ENCODE assay signal across 11 cellular contexts in genomic region chr4:2849267-2850140, GRCh38. TPM values are rescaled to one million over a fixed set of nuclear protein-coding genes. Genes with fewer than 3 reads are reported as not detected.
A peak's percentile ranks its signal among the peaks of the same experiment; 100 is the strongest.
DNase-seq lines count a peak whose midpoint lies in the region; ATAC-seq, FAIRE-seq and TF ChIP-seq lines count a peak whose summit lies in the region.
"Had no signal": no experiment of that assay in that cellular context is flagged by ENCODE, and none has a peak within 500 bp of the region (broad histone marks: within the 10 kb centered on the region; RNA-seq: fewer than 3 reads in every experiment).

No MANE protein-coding gene starts in this region.

- H3K27ac ChIP-seq in GM12878 (ENCODE audit: control insufficient read depth, insufficient read depth): no peak overlapping the region
- H3K27ac ChIP-seq in lower lobe of right lung: peak overlapping the region; percentile 18
- peak overlapping the region in 3 of 4 donors; percentile 41 to 46 (median 42) for H3K27ac ChIP-seq in tibial nerve
- H3K27ac ChIP-seq in foreskin keratinocyte: no peak overlapping the region

- no peaks in the 10 kb centered on the region for H3K27me3 Mint-ChIP-seq in activated naive CD4-positive, alpha-beta T cell treated with anti-CD3 and anti-CD28 coated beads, Interleukin-2, amount 50 U/mL, for 24 hours

- in situ Hi-C loops in GM12878 (cut with MboI): no loop called here

- BruUV-seq in GM12878 (replicated peaks; lab: Mats Ljungman, UMichigan): TSS peak; percentile 26

- H4K20me1 ChIP-seq in GM12878 (ENCODE audit: control insufficient read depth, insufficient read depth): no peaks in the 10 kb centered on the region

- no peak overlapping the region for H3K9ac ChIP-seq in GM12878 (ENCODE audit: control insufficient read depth, insufficient read depth, low read length)

- peak overlapping the region; percentile 65 for H3K27ac Mint-ChIP-seq in activated naive CD4-positive, alpha-beta T cell treated with anti-CD3 and anti-CD28 coated beads, Interleukin-2, amount 50 U/mL, for 24 hours

- H3K4me2 ChIP-seq in GM12878 (ENCODE audit: control insufficient read depth, insufficient read depth): peak overlapping the region; percentile 41

- TF ChIP-seq RAD21 in GM12878 (IDR thresholded peaks at IDR 0.05; ENCODE audit: insufficient read depth, low read depth, low read length): no peak

- no peak for FAIRE-seq in GM12878 (lab: Jason Lieb, UNC)
- FAIRE-seq: RCC 7860 had no signal

- POLR2A ChIA-PET in GM12878 (lab: Charles Lee): interaction anchor here (1.0 to 2.0 kb wide), 3 partner anchors 13 to 62 kb away, joined by 4 to 8 read pairs (median 5); no protein-coding TSS in a partner anchor

- SMC1A ChIA-PET in GM12878 (lab: Charles Lee; ENCODE audit: uncharacterized antibody, unreplicated experiment): interaction anchor here (0.5 to 6.1 kb wide), 7 partner anchors 10 to 144 kb away, joined by 3 to 49 read pairs (median 3); no protein-coding TSS in a partner anchor

- DNase-seq in activated naive CD4-positive, alpha-beta T cell treated with Interleukin-2 at 50 U/mL for 16 hours: no peak
- DNase-seq in GM12878 (ENCODE audit: low read depth, low spot score): no peak
- DNase-seq in lower lobe of right lung: no peak
- no peak for DNase-seq in tibial nerve (ENCODE audit: low spot score in 2 of 2)
- no peak for DNase-seq in SHP77 treated with DMSO at 0.1 percent for 48 hours (lab: John Stamatoyannopoulos, UW)
- DNase-seq in foreskin keratinocyte: no peak
- DNase-seq: activated CD4-positive, alpha-beta T cell treated with anti-CD3 and anti-CD28 coated beads, Interleukin-2, amount 50 U/mL, for 1 hour had no signal

- RAD21 ChIA-PET in GM12878 (lab: Charles Lee; ENCODE audit: unreplicated experiment): interaction anchor here (0.7 to 4.3 kb wide), 10 partner anchors 10 to 114 kb away, joined by 3 to 22 read pairs (median 4); partner anchors contain the start of genes GRK4 and NOP14

- TF ChIP-seq POLR2A in GM12878 (IDR thresholded peaks at IDR 0.05; ENCODE audit: low read depth, low read length) (no peak), tibial nerve (IDR thresholded peaks at IDR 0.05) (no peak)

- peaks cover 0 to 6% of the 10 kb centered on the region in 2 experiments; a peak in 2 of 4 replicates for H3K36me3 ChIP-seq in GM12878 (ENCODE audit: control insufficient read depth in 2 of 2, insufficient read depth in 2 of 2, low read length in 1 of 2)
- peaks cover 11% of the 10 kb centered on the region for H3K36me3 ChIP-seq in lower lobe of right lung
- H3K36me3 ChIP-seq in tibial nerve: peaks cover 0 to 13% (median 6%) of the 10 kb centered on the region in 3 donors

- TF ChIP-seq EP300 in GM12878 (IDR thresholded peaks at IDR 0.05; ENCODE audit: borderline replicate concordance in 1 of 2, control insufficient read depth in 1 of 2, low read depth in 2 of 2, low read length in 2 of 2): no peak
- TF ChIP-seq EP300 in tibial nerve (IDR thresholded peaks at IDR 0.05): no peak

- H3K27me3 ChIP-seq in GM12878 (replicated peaks in 1 of 2; ENCODE audit: control insufficient read depth in 2 of 2, insufficient read depth in 2 of 2, low read length in 1 of 2) (no peaks in the 10 kb centered on the region), lower lobe of right lung (ENCODE audit: low read depth) (no peaks in the 10 kb centered on the region), tibial nerve (no peaks in the 10 kb centered on the region), foreskin keratinocyte (no peaks in the 10 kb centered on the region)

- peaks cover 1% of the 10 kb centered on the region for H3K36me3 Mint-ChIP-seq in activated naive CD4-positive, alpha-beta T cell treated with anti-CD3 and anti-CD28 coated beads, Interleukin-2, amount 50 U/mL, for 24 hours

- no peak overlapping the region for H2AFZ ChIP-seq in GM12878 (ENCODE audit: control insufficient read depth, low read depth, low read length)

- TF ChIP-seq CTCF in GM12878 (IDR thresholded peaks at IDR 0.05 in 2 of 3, conservative IDR thresholded peaks at IDR 0.05 in 1 of 3; ENCODE audit: control insufficient read depth in 2 of 3, extremely low read depth in 1 of 3, insufficient read depth in 1 of 3, low read depth in 3 of 3, low read length in 3 of 3) (no peak), lower lobe of right lung (IDR thresholded peaks at IDR 0.05) (no peak), tibial nerve (IDR thresholded peaks at IDR 0.05) (no peak), foreskin keratinocyte (conservative IDR thresholded peaks at IDR 0.05) (no peak)

- H3K79me2 ChIP-seq in GM12878 (ENCODE audit: control insufficient read depth, insufficient read depth, low read length): peaks cover 61% of the 10 kb centered on the region

- no peak overlapping the region for H3K4me3 Mint-ChIP-seq in activated naive CD4-positive, alpha-beta T cell treated with anti-CD3 and anti-CD28 coated beads, Interleukin-2, amount 50 U/mL, for 24 hours

- H3K4me1 ChIP-seq in GM12878 (ENCODE audit: control insufficient read depth, insufficient read depth, low read length) (peaks cover 68% of the 10 kb centered on the region), lower lobe of right lung (peaks cover 85% of the 10 kb centered on the region), tibial nerve (peaks cover 0 to 95% (median 71%) of the 10 kb centered on the region in 4 donors), foreskin keratinocyte (peaks cover 7% of the 10 kb centered on the region)

- peaks cover 86% of the 10 kb centered on the region for H3K4me1 Mint-ChIP-seq in activated naive CD4-positive, alpha-beta T cell treated with anti-CD3 and anti-CD28 coated beads, Interleukin-2, amount 50 U/mL, for 24 hours

- H3K9me3 Mint-ChIP-seq in activated naive CD4-positive, alpha-beta T cell treated with anti-CD3 and anti-CD28 coated beads, Interleukin-2, amount 50 U/mL, for 24 hours: no peaks in the 10 kb centered on the region

- CTCF ChIA-PET in GM12878 (lab: Yijun Ruan, JAX): interaction anchor here (0.9 to 2.2 kb wide), 4 partner anchors 12 to 105 kb away, joined by 3 to 10 read pairs (median 4); no protein-coding TSS in a partner anchor

- 79% methylated on average over 9 of the region's 9 CpGs for WGBS in GM12878 (ENCODE audit: insufficient coverage, insufficient replicate concordance, low lambda C conversion rate, missing lambda C conversion rate)
- 32 to 33% methylated on average over 9 of the region's 9 CpGs for WGBS in tibial nerve, 2 donors

- H3K4me3 ChIP-seq in GM12878 (no peak overlapping the region), lower lobe of right lung (no peak overlapping the region), tibial nerve (no peak overlapping the region)
- H3K4me3 ChIP-seq: lung had no signal

- H3K9me3 ChIP-seq in GM12878 (replicated peaks; ENCODE audit: control insufficient read depth, insufficient read depth, low read length) (no peaks in the 10 kb centered on the region), lower lobe of right lung (no peaks in the 10 kb centered on the region), tibial nerve (no peaks in the 10 kb centered on the region)

- ATAC-seq in GM12878: no peak
- peak; percentile 51 to 61 for ATAC-seq in lower lobe of right lung
- no peak for ATAC-seq in HG03520 (IDR thresholded peaks at IDR 0.05; ENCODE audit: unreplicated experiment)
- ATAC-seq in foreskin keratinocyte: no peak

- intact Hi-C loops in GM12878 (cut with micrococcal nuclease; ENCODE audit: unreplicated experiment) (loop anchor here (5.0 kb wide), 1 partner anchor 83 kb away; no protein-coding TSS in a partner anchor), lower lobe of right lung (cut with DNase I) (no loop called here)

TF ChIP-seq in GM12878, 131 proteins besides CTCF, POLR2A, EP300 and RAD21 (continues in another document):
- peak; percentile 20; the same call in 1 of the 2 replicates for TF ChIP-seq RUNX3 (IDR thresholded peaks at IDR 0.05; ENCODE audit: low read length)

RNA-seq across cellular contexts. Expression of gene ADD1, which starts 5.9 kb away (rescaled TPM):
- 321 and 355 TPM in 2 replicates for total RNA-seq in GM12878 (2013; cell fraction: nucleolus; rRNA removed)
- total RNA-seq in GM12878 (2014; rRNA removed) (128 and 136 TPM in 2 replicates), GM12878 (2014; rRNA removed; fragmentation: Illumina TruSeq; extraction: Trizol) (65.6 and 70.1 TPM in 2 replicates), GM12878 (2021) (182 and 183 TPM in 2 replicates), lower lobe of right lung (279 TPM), tibial nerve (100 to 1,000 TPM; 270 to 449 (median 327) TPM), foreskin keratinocyte (173 and 176 TPM in 2 replicates)
- polyA plus RNA-seq in GM12878 (2011; ENCODE audit: low read depth): 61.6 TPM
- polyA plus RNA-seq in GM12878 (2011; rRNA removed) (75.4 and 93.5 TPM in 2 replicates), GM12878 (2014; fragmentation: Illumina TruSeq; extraction: Trizol) (97.2 and 107 TPM in 2 replicates), GM12878 (2014; fragmentation: Nextera tagmentation; extraction: Ambion mirVana) (10 to 100 TPM; 21.6 to 50.2 TPM), GM12878 (2014; rRNA removed) (113 and 126 TPM in 2 replicates), GM12878 (2016; fragmentation: Nextera tagmentation; extraction: Ambion mirVana) (100 to 1,000 TPM; 113 to 116 TPM), foreskin keratinocyte (129 and 130 TPM in 2 replicates)
- polyA plus RNA-seq in GM12878 (2011; cell fraction: cytosol; rRNA removed): 103 and 152 TPM in 2 replicates
- 199 and 226 TPM in 2 replicates for polyA plus RNA-seq in GM12878 (2011; cell fraction: nucleus; rRNA removed)
- 119 and 148 TPM in 2 replicates for polyA plus RNA-seq in GM12878 (2012)
- polyA minus RNA-seq in GM12878 (2011; rRNA and poly(A)+ RNA removed): 79.6 and 95.6 TPM in 2 replicates
- 36.4 and 43.2 TPM in 2 replicates for polyA minus RNA-seq in GM12878 (2011; cell fraction: cytosol; rRNA and poly(A)+ RNA removed)
- 57.1 and 78.0 TPM in 2 replicates for polyA minus RNA-seq in GM12878 (2011; cell fraction: nucleus; rRNA and poly(A)+ RNA removed)

RNA-seq across cellular contexts. Expression of gene SH3BP2, which starts 56.6 kb away (rescaled TPM):
- total RNA-seq in GM12878 (2013; cell fraction: nucleolus; rRNA removed): 275 and 349 TPM in 2 replicates
- 35.5 and 40.9 TPM in 2 replicates for total RNA-seq in GM12878 (2014; rRNA removed)
- 17.5 and 19.0 TPM in 2 replicates for total RNA-seq in GM12878 (2014; rRNA removed; fragmentation: Illumina TruSeq; extraction: Trizol)
- 51.1 and 61.8 TPM in 2 replicates for total RNA-seq in GM12878 (2021)
- 9.0 TPM for polyA plus RNA-seq in GM12878 (2011; ENCODE audit: low read depth)
- polyA plus RNA-seq in GM12878 (2011; rRNA removed): 18.0 and 37.1 TPM in 2 replicates
- polyA plus RNA-seq in GM12878 (2011; cell fraction: cytosol; rRNA removed): 35.7 and 42.6 TPM in 2 replicates
- polyA plus RNA-seq in GM12878 (2011; cell fraction: nucleus; rRNA removed): 270 and 290 TPM in 2 replicates
- 30.0 and 35.3 TPM in 2 replicates for polyA plus RNA-seq in GM12878 (2012)
- 7.8 and 18.3 TPM in 2 replicates for polyA plus RNA-seq in GM12878 (2014; fragmentation: Illumina TruSeq; extraction: Trizol)
- polyA plus RNA-seq in GM12878 (2014; fragmentation: Nextera tagmentation; extraction: Ambion mirVana): 1 to 10 TPM; 1.1 TPM
- polyA plus RNA-seq in GM12878 (2014; rRNA removed): 54.7 and 57.8 TPM in 2 replicates
- polyA plus RNA-seq in GM12878 (2016; fragmentation: Nextera tagmentation; extraction: Ambion mirVana): 10 to 100 TPM; 23.0 to 24.8 TPM
- 72.7 and 138 TPM in 2 replicates for polyA minus RNA-seq in GM12878 (2011; rRNA and poly(A)+ RNA removed)
- polyA minus RNA-seq in GM12878 (2011; cell fraction: cytosol; rRNA and poly(A)+ RNA removed): 8.9 and 18.7 TPM in 2 replicates
- 47.3 and 86.5 TPM in 2 replicates for polyA minus RNA-seq in GM12878 (2011; cell fraction: nucleus; rRNA and poly(A)+ RNA removed)
- 102 TPM for total RNA-seq in lower lobe of right lung
- 100 to 1,000 TPM in 1 of 4 donors, 10 to 100 TPM in 3; 70.5 to 161 (median 77.8) TPM for total RNA-seq in tibial nerve
- total RNA-seq in foreskin keratinocyte: 12.5 and 15.7 TPM in 2 replicates
- polyA plus RNA-seq in foreskin keratinocyte: 8.3 and 10.8 TPM in 2 replicates

Comparison
In these comparisons a context has a peak if more than half of its experiments do, and no peak if none do; other contexts are left out.
1. ATAC-seq: peak in lower lobe of right lung (2 of 2); none in GM12878 (single experiment), HG03520 (single experiment) and foreskin keratinocyte (single experiment).
2. H3K27ac ChIP-seq: peak in lower lobe of right lung (single experiment) and tibial nerve (3 of 4); none in GM12878 (single experiment) and foreskin keratinocyte (single experiment).